ENCODE assay signal across 18 cellular contexts in the genomic region with DNA sequence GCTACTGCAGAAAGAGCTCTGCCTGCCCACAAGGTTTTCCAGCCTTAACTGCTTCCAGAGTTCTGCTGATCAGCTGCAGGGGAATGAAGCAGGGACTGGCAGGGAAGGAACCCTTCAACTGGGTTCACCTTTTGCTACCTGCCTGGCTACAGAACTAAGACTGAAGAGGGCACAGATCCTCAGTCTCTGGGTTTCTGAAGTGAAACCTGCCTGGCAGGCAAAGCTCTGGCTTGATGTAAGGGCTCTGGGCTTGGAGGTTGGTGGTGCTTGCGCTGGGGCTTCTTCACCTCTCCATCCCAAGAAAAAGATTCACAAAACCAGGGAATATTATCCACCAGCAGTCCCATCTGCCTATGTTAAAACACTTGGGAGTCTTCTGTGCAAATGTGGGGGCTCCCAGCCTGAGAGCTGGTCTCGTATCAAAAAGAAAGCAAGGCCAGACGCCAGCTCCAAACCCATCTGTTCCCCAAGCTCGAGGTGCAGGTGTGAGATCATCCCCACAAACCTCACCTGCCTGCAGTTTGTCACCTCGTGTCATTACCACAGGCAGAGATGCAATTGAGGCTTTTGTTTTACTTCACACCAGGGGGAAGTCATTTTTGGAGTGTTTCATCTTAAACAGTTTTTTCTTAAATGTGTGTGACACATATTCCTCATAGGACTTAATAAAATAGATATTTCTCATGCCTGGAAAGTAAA. TPM values are rescaled to one million over a fixed set of nuclear protein-coding genes. Genes with fewer than 3 reads are reported as not detected.
"Had no signal": no experiment of that assay in that cellular context is flagged by ENCODE, and none has a peak within 500 bp of the region (broad histone marks: within the 10 kb centered on the region; RNA-seq: fewer than 3 reads in every experiment).

No MANE protein-coding gene starts in this region.

- H3K36me3 Mint-ChIP-seq: activated naive CD8-positive, alpha-beta T cell treated with anti-CD3 and anti-CD28 coated beads for 36 hours; naive thymus-derived CD4-positive, alpha-beta T cell; neural progenitor cell had no signal

- H3K27me3 Mint-ChIP-seq: activated CD4-positive, alpha-beta T cell treated with anti-CD3 and anti-CD28 coated beads for 36 hours; activated naive CD8-positive, alpha-beta T cell treated with anti-CD3 and anti-CD28 coated beads for 36 hours; naive thymus-derived CD4-positive, alpha-beta T cell had no signal

- ATAC-seq: activated CD4-positive, alpha-beta T cell treated with anti-CD3 and anti-CD28 coated beads for 36 hours; esophagus mucosa; gastroesophageal sphincter; heart right ventricle; naive thymus-derived CD4-positive, alpha-beta T cell; right cardiac atrium had no signal

- H3K4me2 ChIP-seq: neural progenitor cell had no signal

- H3K4me1 ChIP-seq: heart right ventricle, prostate gland had no signal

- H3K9me3 Mint-ChIP-seq: activated naive CD8-positive, alpha-beta T cell treated with anti-CD3 and anti-CD28 coated beads for 36 hours; neural progenitor cell had no signal

- H3K4me3 ChIP-seq: gastroesophageal sphincter, heart right ventricle, neural progenitor cell, prostate gland, stomach, vagina had no signal

- H3K4me1 Mint-ChIP-seq: activated CD4-positive, alpha-beta T cell treated with anti-CD3 and anti-CD28 coated beads for 36 hours; activated naive CD8-positive, alpha-beta T cell treated with anti-CD3 and anti-CD28 coated beads for 36 hours; naive thymus-derived CD4-positive, alpha-beta T cell had no signal

- H2AFZ ChIP-seq: neural progenitor cell had no signal

- DNase-seq: activated CD4-positive, alpha-beta T cell treated with anti-CD3 and anti-CD28 coated beads for 36 hours; activated CD4-positive, alpha-beta T cell treated with anti-CD3 and anti-CD28 coated beads, Interleukin-2, amount 50 U/mL, for 48 hours; activated naive CD4-positive, alpha-beta T cell; activated naive CD8-positive, alpha-beta T cell treated with anti-CD3 and anti-CD28 coated beads for 36 hours; amniotic stem cell; effector CD4-positive, alpha-beta T cell; heart right ventricle; mesenchymal stem cell; naive thymus-derived CD4-positive, alpha-beta T cell; right cardiac atrium; stimulated activated CD4-positive, alpha-beta T cell treated with anti-CD3 and anti-CD28 coated beads, Interleukin-2, amount 100 ng/mL, for 48 hours; stomach; trophoblast cell had no signal

- H3K27me3 ChIP-seq: gastroesophageal sphincter, heart right ventricle, neural progenitor cell, stomach, vagina had no signal

- H3K27ac ChIP-seq: gastroesophageal sphincter, heart right ventricle, neural progenitor cell, prostate gland, stomach, vagina had no signal

- H3K36me3 ChIP-seq: gastroesophageal sphincter, heart right ventricle, neural progenitor cell, prostate gland, stomach, vagina had no signal

- H3K27ac Mint-ChIP-seq: activated CD4-positive, alpha-beta T cell treated with anti-CD3 and anti-CD28 coated beads for 36 hours; activated naive CD8-positive, alpha-beta T cell treated with anti-CD3 and anti-CD28 coated beads for 36 hours; naive thymus-derived CD4-positive, alpha-beta T cell; neural progenitor cell had no signal

- H3K4me3 Mint-ChIP-seq: activated CD4-positive, alpha-beta T cell treated with anti-CD3 and anti-CD28 coated beads for 36 hours; activated naive CD8-positive, alpha-beta T cell treated with anti-CD3 and anti-CD28 coated beads for 36 hours; naive thymus-derived CD4-positive, alpha-beta T cell; neural progenitor cell had no signal

RNA-seq across cellular contexts. Expression of a gene that starts 58.3 kb away (rescaled TPM):
- total RNA-seq: activated CD4-positive, alpha-beta T cell treated with anti-CD3 and anti-CD28 coated beads for 36 hours; activated naive CD8-positive, alpha-beta T cell treated with anti-CD3 and anti-CD28 coated beads for 36 hours had no signal
- polyA plus RNA-seq: naive thymus-derived CD4-positive, alpha-beta T cell had no signal
